ENCODE assay signal across 1 cellular context in genomic region chr5:65823820-65824445, GRCh38.
TF ChIP-seq lines count a peak whose summit lies in the region.

No MANE protein-coding gene starts in this region.

TF ChIP-seq in GM23338, 12 proteins besides CTCF, POLR2A, EP300 and RAD21 (continued from another document):
- TF ChIP-seq, protein P1, sequence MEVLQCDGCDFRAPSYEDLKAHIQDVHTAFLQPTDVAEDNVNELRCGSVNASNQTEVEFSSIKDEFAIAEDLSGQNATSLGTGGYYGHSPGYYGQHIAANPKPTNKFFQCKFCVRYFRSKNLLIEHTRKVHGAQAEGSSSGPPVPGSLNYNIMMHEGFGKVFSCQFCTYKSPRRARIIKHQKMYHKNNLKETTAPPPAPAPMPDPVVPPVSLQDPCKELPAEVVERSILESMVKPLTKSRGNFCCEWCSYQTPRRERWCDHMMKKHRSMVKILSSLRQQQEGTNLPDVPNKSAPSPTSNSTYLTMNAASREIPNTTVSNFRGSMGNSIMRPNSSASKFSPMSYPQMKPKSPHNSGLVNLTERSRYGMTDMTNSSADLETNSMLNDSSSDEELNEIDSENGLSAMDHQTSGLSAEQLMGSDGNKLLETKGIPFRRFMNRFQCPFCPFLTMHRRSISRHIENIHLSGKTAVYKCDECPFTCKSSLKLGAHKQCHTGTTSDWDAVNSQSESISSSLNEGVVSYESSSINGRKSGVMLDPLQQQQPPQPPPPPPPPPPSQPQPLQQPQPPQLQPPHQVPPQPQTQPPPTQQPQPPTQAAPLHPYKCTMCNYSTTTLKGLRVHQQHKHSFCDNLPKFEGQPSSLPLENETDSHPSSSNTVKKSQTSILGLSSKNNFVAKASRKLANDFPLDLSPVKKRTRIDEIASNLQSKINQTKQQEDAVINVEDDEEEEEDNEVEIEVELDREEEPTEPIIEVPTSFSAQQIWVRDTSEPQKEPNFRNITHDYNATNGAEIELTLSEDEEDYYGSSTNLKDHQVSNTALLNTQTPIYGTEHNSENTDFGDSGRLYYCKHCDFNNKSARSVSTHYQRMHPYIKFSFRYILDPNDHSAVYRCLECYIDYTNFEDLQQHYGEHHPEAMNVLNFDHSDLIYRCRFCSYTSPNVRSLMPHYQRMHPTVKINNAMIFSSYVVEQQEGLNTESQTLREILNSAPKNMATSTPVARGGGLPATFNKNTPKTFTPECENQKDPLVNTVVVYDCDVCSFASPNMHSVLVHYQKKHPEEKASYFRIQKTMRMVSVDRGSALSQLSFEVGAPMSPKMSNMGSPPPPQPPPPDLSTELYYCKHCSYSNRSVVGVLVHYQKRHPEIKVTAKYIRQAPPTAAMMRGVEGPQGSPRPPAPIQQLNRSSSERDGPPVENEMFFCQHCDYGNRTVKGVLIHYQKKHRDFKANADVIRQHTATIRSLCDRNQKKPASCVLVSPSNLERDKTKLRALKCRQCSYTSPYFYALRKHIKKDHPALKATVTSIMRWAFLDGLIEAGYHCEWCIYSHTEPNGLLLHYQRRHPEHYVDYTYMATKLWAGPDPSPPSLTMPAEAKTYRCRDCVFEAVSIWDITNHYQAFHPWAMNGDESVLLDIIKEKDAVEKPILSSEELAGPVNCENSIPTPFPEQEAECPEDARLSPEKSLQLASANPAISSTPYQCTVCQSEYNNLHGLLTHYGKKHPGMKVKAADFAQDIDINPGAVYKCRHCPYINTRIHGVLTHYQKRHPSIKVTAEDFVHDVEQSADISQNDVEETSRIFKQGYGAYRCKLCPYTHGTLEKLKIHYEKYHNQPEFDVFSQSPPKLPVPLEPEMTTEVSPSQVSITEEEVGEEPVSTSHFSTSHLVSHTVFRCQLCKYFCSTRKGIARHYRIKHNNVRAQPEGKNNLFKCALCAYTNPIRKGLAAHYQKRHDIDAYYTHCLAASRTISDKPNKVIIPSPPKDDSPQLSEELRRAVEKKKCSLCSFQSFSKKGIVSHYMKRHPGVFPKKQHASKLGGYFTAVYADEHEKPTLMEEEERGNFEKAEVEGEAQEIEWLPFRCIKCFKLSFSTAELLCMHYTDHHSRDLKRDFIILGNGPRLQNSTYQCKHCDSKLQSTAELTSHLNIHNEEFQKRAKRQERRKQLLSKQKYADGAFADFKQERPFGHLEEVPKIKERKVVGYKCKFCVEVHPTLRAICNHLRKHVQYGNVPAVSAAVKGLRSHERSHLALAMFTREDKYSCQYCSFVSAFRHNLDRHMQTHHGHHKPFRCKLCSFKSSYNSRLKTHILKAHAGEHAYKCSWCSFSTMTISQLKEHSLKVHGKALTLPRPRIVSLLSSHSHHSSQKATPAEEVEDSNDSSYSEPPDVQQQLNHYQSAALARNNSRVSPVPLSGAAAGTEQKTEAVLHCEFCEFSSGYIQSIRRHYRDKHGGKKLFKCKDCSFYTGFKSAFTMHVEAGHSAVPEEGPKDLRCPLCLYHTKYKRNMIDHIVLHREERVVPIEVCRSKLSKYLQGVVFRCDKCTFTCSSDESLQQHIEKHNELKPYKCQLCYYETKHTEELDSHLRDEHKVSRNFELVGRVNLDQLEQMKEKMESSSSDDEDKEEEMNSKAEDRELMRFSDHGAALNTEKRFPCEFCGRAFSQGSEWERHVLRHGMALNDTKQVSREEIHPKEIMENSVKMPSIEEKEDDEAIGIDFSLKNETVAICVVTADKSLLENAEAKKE (CRISPR knock-in tag; IDR thresholded peaks at IDR 0.05) = no peak
- TF ChIP-seq NANOG (IDR thresholded peaks at IDR 0.05; ENCODE audit: borderline replicate concordance) (no peak), REST (IDR thresholded peaks at IDR 0.05; ENCODE audit: unreplicated experiment) (no peak), CREB1 (CRISPR knock-in tag; IDR thresholded peaks at IDR 0.05; ENCODE audit: low read depth) (no peak), ZNF331 (CRISPR knock-in tag; IDR thresholded peaks at IDR 0.05; ENCODE audit: low read depth) (no peak), STAT1 (IDR thresholded peaks at IDR 0.05; ENCODE audit: unreplicated experiment) (no peak)
